ENCODE assay signal across 1 cellular context in genomic region chr1:23554481-23555224, GRCh38.
TF ChIP-seq lines count a peak whose summit lies in the region.

No MANE protein-coding gene starts in this region.

TF ChIP-seq in K562, 482 proteins besides CTCF, POLR2A, EP300 and RAD21 (continued from another document and continues in another):
- TF ChIP-seq, protein P1, sequence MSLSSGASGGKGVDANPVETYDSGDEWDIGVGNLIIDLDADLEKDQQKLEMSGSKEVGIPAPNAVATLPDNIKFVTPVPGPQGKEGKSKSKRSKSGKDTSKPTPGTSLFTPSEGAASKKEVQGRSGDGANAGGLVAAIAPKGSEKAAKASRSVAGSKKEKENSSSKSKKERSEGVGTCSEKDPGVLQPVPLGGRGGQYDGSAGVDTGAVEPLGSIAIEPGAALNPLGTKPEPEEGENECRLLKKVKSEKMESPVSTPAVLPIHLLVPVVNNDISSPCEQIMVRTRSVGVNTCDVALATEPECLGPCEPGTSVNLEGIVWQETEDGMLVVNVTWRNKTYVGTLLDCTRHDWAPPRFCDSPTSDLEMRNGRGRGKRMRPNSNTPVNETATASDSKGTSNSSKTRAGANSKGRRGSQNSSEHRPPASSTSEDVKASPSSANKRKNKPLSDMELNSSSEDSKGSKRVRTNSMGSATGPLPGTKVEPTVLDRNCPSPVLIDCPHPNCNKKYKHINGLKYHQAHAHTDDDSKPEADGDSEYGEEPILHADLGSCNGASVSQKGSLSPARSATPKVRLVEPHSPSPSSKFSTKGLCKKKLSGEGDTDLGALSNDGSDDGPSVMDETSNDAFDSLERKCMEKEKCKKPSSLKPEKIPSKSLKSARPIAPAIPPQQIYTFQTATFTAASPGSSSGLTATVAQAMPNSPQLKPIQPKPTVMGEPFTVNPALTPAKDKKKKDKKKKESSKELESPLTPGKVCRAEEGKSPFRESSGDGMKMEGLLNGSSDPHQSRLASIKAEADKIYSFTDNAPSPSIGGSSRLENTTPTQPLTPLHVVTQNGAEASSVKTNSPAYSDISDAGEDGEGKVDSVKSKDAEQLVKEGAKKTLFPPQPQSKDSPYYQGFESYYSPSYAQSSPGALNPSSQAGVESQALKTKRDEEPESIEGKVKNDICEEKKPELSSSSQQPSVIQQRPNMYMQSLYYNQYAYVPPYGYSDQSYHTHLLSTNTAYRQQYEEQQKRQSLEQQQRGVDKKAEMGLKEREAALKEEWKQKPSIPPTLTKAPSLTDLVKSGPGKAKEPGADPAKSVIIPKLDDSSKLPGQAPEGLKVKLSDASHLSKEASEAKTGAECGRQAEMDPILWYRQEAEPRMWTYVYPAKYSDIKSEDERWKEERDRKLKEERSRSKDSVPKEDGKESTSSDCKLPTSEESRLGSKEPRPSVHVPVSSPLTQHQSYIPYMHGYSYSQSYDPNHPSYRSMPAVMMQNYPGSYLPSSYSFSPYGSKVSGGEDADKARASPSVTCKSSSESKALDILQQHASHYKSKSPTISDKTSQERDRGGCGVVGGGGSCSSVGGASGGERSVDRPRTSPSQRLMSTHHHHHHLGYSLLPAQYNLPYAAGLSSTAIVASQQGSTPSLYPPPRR (CRISPR knock-in tag; IDR thresholded peaks at IDR 0.05; ENCODE audit: borderline replicate concordance): no peak
- TF ChIP-seq ZBTB43 (CRISPR knock-in tag; IDR thresholded peaks at IDR 0.05) (no peak), CUX1 (CRISPR knock-in tag; IDR thresholded peaks at IDR 0.05) (no peak), BRF1 (IDR thresholded peaks at IDR 0.05; ENCODE audit: borderline replicate concordance, extremely low read depth, insufficient read length) (no peak), HDAC2 (IDR thresholded peaks at IDR 0.05) (no peak), ZNF311 (CRISPR knock-in tag; IDR thresholded peaks at IDR 0.05) (no peak), BACH1 (tag; IDR thresholded peaks at IDR 0.05) (no peak), ZNF695 (CRISPR knock-in tag; IDR thresholded peaks at IDR 0.05) (no peak), ZFP1 (CRISPR knock-in tag; IDR thresholded peaks at IDR 0.05) (no peak), EZH2 (IDR thresholded peaks at IDR 0.05; ENCODE audit: borderline replicate concordance, low read depth, low read length) (no peak), ARID4B (CRISPR knock-in tag; IDR thresholded peaks at IDR 0.05) (no peak), ZSCAN32 (CRISPR knock-in tag; IDR thresholded peaks at IDR 0.05) (no peak), RBM17 (IDR thresholded peaks at IDR 0.05; ENCODE audit: borderline replicate concordance, low read depth, low read length) (no peak), TFAM (CRISPR knock-in tag; conservative IDR thresholded peaks at IDR 0.05) (no peak), ZBTB17 (CRISPR knock-in tag; IDR thresholded peaks at IDR 0.05) (no peak), ZNF766 (CRISPR knock-in tag; conservative IDR thresholded peaks at IDR 0.05) (no peak), GATA2 (CRISPR knock-in tag; IDR thresholded peaks at IDR 0.05) (no peak), YY1 (IDR thresholded peaks at IDR 0.05; ENCODE audit: borderline replicate concordance in 1 of 3, control insufficient read depth in 1 of 3, extremely low read depth in 1 of 3, insufficient read depth in 3 of 3, insufficient read length in 1 of 3, insufficient replicate concordance in 2 of 3, low read depth in 1 of 3, low read length in 2 of 3) (peak in 2 of 3 experiments; percentile 57 to 65), ZNF354B (CRISPR knock-in tag; IDR thresholded peaks at IDR 0.05) (no peak), YBX1 (IDR thresholded peaks at IDR 0.05) (no peak), TCF7L2 (IDR thresholded peaks at IDR 0.05; ENCODE audit: low read depth, low read length) (no peak), TGIF2 (CRISPR knock-in tag; IDR thresholded peaks at IDR 0.05) (no peak), TAL1 (IDR thresholded peaks at IDR 0.05) (no peak)
- TF ChIP-seq, protein P2, sequence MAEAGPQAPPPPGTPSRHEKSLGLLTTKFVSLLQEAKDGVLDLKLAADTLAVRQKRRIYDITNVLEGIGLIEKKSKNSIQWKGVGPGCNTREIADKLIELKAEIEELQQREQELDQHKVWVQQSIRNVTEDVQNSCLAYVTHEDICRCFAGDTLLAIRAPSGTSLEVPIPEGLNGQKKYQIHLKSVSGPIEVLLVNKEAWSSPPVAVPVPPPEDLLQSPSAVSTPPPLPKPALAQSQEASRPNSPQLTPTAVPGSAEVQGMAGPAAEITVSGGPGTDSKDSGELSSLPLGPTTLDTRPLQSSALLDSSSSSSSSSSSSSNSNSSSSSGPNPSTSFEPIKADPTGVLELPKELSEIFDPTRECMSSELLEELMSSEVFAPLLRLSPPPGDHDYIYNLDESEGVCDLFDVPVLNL (CRISPR knock-in tag; IDR thresholded peaks at IDR 0.05; ENCODE audit: low read depth): no peak
- TF ChIP-seq, protein P3, sequence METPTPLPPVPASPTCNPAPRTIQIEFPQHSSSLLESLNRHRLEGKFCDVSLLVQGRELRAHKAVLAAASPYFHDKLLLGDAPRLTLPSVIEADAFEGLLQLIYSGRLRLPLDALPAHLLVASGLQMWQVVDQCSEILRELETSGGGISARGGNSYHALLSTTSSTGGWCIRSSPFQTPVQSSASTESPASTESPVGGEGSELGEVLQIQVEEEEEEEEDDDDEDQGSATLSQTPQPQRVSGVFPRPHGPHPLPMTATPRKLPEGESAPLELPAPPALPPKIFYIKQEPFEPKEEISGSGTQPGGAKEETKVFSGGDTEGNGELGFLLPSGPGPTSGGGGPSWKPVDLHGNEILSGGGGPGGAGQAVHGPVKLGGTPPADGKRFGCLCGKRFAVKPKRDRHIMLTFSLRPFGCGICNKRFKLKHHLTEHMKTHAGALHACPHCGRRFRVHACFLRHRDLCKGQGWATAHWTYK (CRISPR knock-in tag; IDR thresholded peaks at IDR 0.05): no peak
- TF ChIP-seq, protein P4, sequence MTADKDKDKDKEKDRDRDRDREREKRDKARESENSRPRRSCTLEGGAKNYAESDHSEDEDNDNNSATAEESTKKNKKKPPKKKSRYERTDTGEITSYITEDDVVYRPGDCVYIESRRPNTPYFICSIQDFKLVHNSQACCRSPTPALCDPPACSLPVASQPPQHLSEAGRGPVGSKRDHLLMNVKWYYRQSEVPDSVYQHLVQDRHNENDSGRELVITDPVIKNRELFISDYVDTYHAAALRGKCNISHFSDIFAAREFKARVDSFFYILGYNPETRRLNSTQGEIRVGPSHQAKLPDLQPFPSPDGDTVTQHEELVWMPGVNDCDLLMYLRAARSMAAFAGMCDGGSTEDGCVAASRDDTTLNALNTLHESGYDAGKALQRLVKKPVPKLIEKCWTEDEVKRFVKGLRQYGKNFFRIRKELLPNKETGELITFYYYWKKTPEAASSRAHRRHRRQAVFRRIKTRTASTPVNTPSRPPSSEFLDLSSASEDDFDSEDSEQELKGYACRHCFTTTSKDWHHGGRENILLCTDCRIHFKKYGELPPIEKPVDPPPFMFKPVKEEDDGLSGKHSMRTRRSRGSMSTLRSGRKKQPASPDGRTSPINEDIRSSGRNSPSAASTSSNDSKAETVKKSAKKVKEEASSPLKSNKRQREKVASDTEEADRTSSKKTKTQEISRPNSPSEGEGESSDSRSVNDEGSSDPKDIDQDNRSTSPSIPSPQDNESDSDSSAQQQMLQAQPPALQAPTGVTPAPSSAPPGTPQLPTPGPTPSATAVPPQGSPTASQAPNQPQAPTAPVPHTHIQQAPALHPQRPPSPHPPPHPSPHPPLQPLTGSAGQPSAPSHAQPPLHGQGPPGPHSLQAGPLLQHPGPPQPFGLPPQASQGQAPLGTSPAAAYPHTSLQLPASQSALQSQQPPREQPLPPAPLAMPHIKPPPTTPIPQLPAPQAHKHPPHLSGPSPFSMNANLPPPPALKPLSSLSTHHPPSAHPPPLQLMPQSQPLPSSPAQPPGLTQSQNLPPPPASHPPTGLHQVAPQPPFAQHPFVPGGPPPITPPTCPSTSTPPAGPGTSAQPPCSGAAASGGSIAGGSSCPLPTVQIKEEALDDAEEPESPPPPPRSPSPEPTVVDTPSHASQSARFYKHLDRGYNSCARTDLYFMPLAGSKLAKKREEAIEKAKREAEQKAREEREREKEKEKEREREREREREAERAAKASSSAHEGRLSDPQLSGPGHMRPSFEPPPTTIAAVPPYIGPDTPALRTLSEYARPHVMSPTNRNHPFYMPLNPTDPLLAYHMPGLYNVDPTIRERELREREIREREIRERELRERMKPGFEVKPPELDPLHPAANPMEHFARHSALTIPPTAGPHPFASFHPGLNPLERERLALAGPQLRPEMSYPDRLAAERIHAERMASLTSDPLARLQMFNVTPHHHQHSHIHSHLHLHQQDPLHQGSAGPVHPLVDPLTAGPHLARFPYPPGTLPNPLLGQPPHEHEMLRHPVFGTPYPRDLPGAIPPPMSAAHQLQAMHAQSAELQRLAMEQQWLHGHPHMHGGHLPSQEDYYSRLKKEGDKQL (CRISPR knock-in tag; IDR thresholded peaks at IDR 0.05; ENCODE audit: borderline replicate concordance): no peak
- TF ChIP-seq, protein P5, sequence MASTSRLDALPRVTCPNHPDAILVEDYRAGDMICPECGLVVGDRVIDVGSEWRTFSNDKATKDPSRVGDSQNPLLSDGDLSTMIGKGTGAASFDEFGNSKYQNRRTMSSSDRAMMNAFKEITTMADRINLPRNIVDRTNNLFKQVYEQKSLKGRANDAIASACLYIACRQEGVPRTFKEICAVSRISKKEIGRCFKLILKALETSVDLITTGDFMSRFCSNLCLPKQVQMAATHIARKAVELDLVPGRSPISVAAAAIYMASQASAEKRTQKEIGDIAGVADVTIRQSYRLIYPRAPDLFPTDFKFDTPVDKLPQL (IDR thresholded peaks at IDR 0.05; ENCODE audit: extremely low read depth, insufficient read length): no peak
